In genomic region chr7:100465702-100466311, GRCh38 we compare ENCODE assay signal across 1 cellular context.
A peak's percentile ranks its signal among the peaks of the same experiment; 100 is the strongest.
TF ChIP-seq lines count a peak whose summit lies in the region.

No MANE protein-coding gene starts in this region.

TF ChIP-seq in K562, 482 proteins besides CTCF, POLR2A, EP300 and RAD21 (continued from another document):
- TF ChIP-seq ZNF407 (IDR thresholded peaks at IDR 0.05; ENCODE audit: low read depth) (no peak), DIDO1 (tag; IDR thresholded peaks at IDR 0.05; ENCODE audit: low read depth) (no peak), RUNX1 (IDR thresholded peaks at IDR 0.05; ENCODE audit: low read depth) (no peak), ZNF583 (CRISPR knock-in tag; IDR thresholded peaks at IDR 0.05) (no peak), CC2D1A (IDR thresholded peaks at IDR 0.05) (peak; percentile 14; the same call in 1 of the 2 replicates), SMC3 (conservative IDR thresholded peaks at IDR 0.05; ENCODE audit: insufficient read depth, low read depth, low read length) (peak; percentile 62), RB1 (IDR thresholded peaks at IDR 0.05; ENCODE audit: low read depth) (peak; percentile 24; the same call in 1 of the 2 replicates), NR2F6 (CRISPR knock-in tag; IDR thresholded peaks at IDR 0.05) (no peak), ZNF76 (CRISPR knock-in tag; IDR thresholded peaks at IDR 0.05; ENCODE audit: borderline replicate concordance) (no peak), IRF1 (CRISPR knock-in tag; IDR thresholded peaks at IDR 0.05; ENCODE audit: borderline replicate concordance) (no peak), CBFA2T2 (conservative IDR thresholded peaks at IDR 0.05) (no peak), ZNF778 (CRISPR knock-in tag; IDR thresholded peaks at IDR 0.05) (no peak), BCL6 (CRISPR knock-in tag; IDR thresholded peaks at IDR 0.05) (no peak), XRCC5 (IDR thresholded peaks at IDR 0.05; ENCODE audit: low read depth, low read length) (no peak), ATF7 (IDR thresholded peaks at IDR 0.05) (no peak), RBM17 (IDR thresholded peaks at IDR 0.05; ENCODE audit: borderline replicate concordance, low read depth, low read length) (no peak), SMARCA5 (IDR thresholded peaks at IDR 0.05) (no peak; the same call in 1 of the 2 replicates), HLTF (IDR thresholded peaks at IDR 0.05) (peak; percentile 65; the same call in 1 of the 2 replicates), HNRNPH1 (optimal IDR thresholded peaks at IDR 0.05; ENCODE audit: low read depth, low read length) (no peak), GTF2E2 (tag; IDR thresholded peaks at IDR 0.05) (no peak), MAZ (CRISPR knock-in tag; conservative IDR thresholded peaks at IDR 0.05 in 1 of 2, IDR thresholded peaks at IDR 0.05 in 1 of 2) (peak; percentile 34 to 76; a peak in 2 of 4 replicates), PHB2 (IDR thresholded peaks at IDR 0.05; ENCODE audit: low read depth) (no peak), U2AF2 (optimal IDR thresholded peaks at IDR 0.05; ENCODE audit: low read depth, low read length) (no peak), SMAD4 (CRISPR knock-in tag; conservative IDR thresholded peaks at IDR 0.05) (no peak), SMARCE1 (IDR thresholded peaks at IDR 0.05) (no peak), ZNF12 (CRISPR knock-in tag; IDR thresholded peaks at IDR 0.05) (no peak), NFATC3 (IDR thresholded peaks at IDR 0.05) (no peak)
- TF ChIP-seq, protein P1, sequence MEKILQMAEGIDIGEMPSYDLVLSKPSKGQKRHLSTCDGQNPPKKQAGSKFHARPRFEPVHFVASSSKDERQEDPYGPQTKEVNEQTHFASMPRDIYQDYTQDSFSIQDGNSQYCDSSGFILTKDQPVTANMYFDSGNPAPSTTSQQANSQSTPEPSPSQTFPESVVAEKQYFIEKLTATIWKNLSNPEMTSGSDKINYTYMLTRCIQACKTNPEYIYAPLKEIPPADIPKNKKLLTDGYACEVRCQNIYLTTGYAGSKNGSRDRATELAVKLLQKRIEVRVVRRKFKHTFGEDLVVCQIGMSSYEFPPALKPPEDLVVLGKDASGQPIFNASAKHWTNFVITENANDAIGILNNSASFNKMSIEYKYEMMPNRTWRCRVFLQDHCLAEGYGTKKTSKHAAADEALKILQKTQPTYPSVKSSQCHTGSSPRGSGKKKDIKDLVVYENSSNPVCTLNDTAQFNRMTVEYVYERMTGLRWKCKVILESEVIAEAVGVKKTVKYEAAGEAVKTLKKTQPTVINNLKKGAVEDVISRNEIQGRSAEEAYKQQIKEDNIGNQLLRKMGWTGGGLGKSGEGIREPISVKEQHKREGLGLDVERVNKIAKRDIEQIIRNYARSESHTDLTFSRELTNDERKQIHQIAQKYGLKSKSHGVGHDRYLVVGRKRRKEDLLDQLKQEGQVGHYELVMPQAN (IDR thresholded peaks at IDR 0.05; ENCODE audit: borderline replicate concordance): no peak
